In the genomic region with DNA sequence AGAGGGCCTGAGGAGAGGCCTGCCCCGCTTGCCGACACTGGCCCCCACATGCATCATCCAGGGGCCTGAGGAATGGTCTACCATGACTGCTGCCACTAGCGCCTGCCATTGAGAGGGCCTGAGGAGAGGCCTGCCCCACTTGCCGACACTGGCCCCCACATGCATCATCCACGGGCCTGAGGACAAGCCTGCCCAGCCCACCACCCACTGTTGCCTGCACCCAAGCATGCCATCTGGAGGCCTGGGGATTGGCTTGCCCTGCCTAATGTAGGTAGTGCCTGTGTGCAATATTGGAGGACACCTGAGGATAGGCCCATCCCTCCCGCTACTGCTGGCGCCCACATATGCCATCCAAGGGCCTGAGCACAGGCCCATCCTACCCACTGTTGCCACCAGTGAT, we compare ENCODE assay signal across 34 cellular contexts. TPM values are rescaled to one million over a fixed set of nuclear protein-coding genes. Genes with fewer than 3 reads are reported as not detected.
"Had no signal": no experiment of that assay in that cellular context is flagged by ENCODE, and none has a peak within 500 bp of the region (broad histone marks: within the 10 kb centered on the region; RNA-seq: fewer than 3 reads in every experiment).

No MANE protein-coding gene starts in this region.

- DNase-seq: activated B cell treated with CpG ODN at 0.5 μM for 24 hours; activated CD4-positive, alpha-beta memory T cell treated with anti-CD3 and anti-CD28 coated beads, Interleukin-2, amount 10 ng/mL, durations not matched to agents 7 days and 5 days; activated CD4-positive, alpha-beta T cell treated with anti-CD3 and anti-CD28 coated beads for 48 hours; activated CD4-positive, CD25-positive, alpha-beta regulatory T cell treated with anti-CD3 and anti-CD28 coated beads, Interleukin-2, amount 50 U/mL, for 72 hours; activated gamma-delta T cell; activated naive CD4-positive, alpha-beta T cell treated with anti-CD3 and anti-CD28 coated beads for 36 hours; activated T-cell treated with anti-CD3 and anti-CD28 coated beads, Interleukin-2, amount 50 U/mL, for 48 hours; body of pancreas; central memory CD4-positive, alpha-beta T cell; Karpas-422; KBM-7; NCI-H1105; NCI-H1417 treated with DMSO at 0.1 percent for 48 hours; NCI-H1694; NCI-H1930; NCI-H2081 treated with DMSO at 0.1 percent for 48 hours; NCI-H226; NCI-H446 treated with DMSO at 0.1 percent for 48 hours; NCI-H524 treated with DMSO at 0.1 percent for 48 hours; NCI-H748 treated with DMSO at 0.1 percent for 48 hours; NK-92 treated with Interleukin-12 subunit alpha and Interleukin-12 subunit beta, amount 100 ng/mL, for 24 hours; PC-3; SIG-M5; SW 1271; T-helper 1 cell; T-helper 2 cell; T-helper 9 cell had no signal

- H3K4me3 ChIP-seq: adrenal gland, body of pancreas, breast epithelium had no signal

- H3K4me1 ChIP-seq: adrenal gland, body of pancreas, breast epithelium had no signal

- H3K27ac ChIP-seq: adrenal gland, body of pancreas, breast epithelium, RWPE1, VCaP had no signal

- H3K27me3 ChIP-seq: adrenal gland, body of pancreas had no signal

- ATAC-seq: activated naive CD4-positive, alpha-beta T cell treated with anti-CD3 and anti-CD28 coated beads, Interleukin-2, amount 50 U/mL, for 72 hours; body of pancreas; PC-3; Right ventricle myocardium inferior had no signal

- H3K36me3 ChIP-seq: adrenal gland, breast epithelium had no signal

RNA-seq across cellular contexts. Expression of a gene that starts 24.4 kb away (rescaled TPM):
- total RNA-seq: activated B cell treated with CpG ODN at 0.5 μM for 24 hours had no signal
- polyA plus RNA-seq: IgD-negative memory B cell had no signal
